25 cellular contexts compared by ENCODE assay signal in the genomic region with DNA sequence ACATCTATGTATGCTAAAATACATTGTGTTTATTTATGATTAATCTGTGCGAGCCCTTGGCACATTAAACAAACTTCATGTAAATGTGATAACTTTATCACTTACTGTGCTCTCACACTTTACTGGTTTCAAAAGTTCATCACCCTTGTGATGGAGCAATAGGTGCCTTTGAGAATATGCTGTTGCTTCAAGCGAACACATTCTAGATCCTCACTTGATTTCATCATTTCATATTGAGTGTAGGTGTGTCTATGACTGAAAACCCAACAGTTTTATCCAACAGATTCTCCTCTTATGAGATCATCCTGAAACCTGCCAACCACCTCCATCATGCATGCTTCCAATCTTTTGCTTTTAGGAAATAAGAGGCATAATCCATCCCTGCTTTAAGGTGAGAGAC.
"Had no signal": no experiment of that assay in that cellular context is flagged by ENCODE, and none has a peak within 500 bp of the region (broad histone marks: within the 10 kb centered on the region; RNA-seq: fewer than 3 reads in every experiment).

No MANE protein-coding gene starts in this region.

- H3K27ac Mint-ChIP-seq: dendritic cell treated with granulocyte-macrophage colony-stimulating factor and Interleukin-4, amounts not matched to agents 40 ng/mL and 50 ng/mL, for 4 days; effector memory CD8-positive, alpha-beta T cell; endodermal cell; mesothelial cell of epicardium; naive B cell had no signal

- H3K9me3 Mint-ChIP-seq: dendritic cell treated with granulocyte-macrophage colony-stimulating factor and Interleukin-4, amounts not matched to agents 40 ng/mL and 50 ng/mL, for 4 days; effector memory CD8-positive, alpha-beta T cell; naive B cell had no signal

- H3K4me1 ChIP-seq: colonic mucosa, esophagus squamous epithelium, gastrocnemius medialis, heart right ventricle, left lung, lower lobe of right lung had no signal

- H3K27me3 ChIP-seq: colonic mucosa, esophagus squamous epithelium, gastrocnemius medialis had no signal

- ATAC-seq: effector memory CD8-positive, alpha-beta T cell; esophagus mucosa; gastrocnemius medialis; heart right ventricle; left lung; left ventricle myocardium superior; lower lobe of right lung; mucosa of descending colon had no signal

- H3K4me1 Mint-ChIP-seq: endodermal cell, mesothelial cell of epicardium, naive B cell had no signal

- H3K36me3 ChIP-seq: colonic mucosa, esophagus squamous epithelium, gastrocnemius medialis, heart right ventricle, left lung, lower lobe of right lung had no signal

- H3K4me3 ChIP-seq: colonic mucosa, esophagus squamous epithelium, gastrocnemius medialis, heart right ventricle, left lung, lower lobe of right lung, mucosa of descending colon had no signal

- H3K27ac ChIP-seq: colonic mucosa, epithelial cell of prostate, esophagus squamous epithelium, gastrocnemius medialis, heart right ventricle, left lung, lower lobe of right lung had no signal

- H3K4me3 Mint-ChIP-seq: dendritic cell treated with granulocyte-macrophage colony-stimulating factor and Interleukin-4, amounts not matched to agents 40 ng/mL and 50 ng/mL, for 4 days; effector memory CD8-positive, alpha-beta T cell; endodermal cell; mesothelial cell of epicardium; naive B cell had no signal

- H3K9me3 ChIP-seq: colonic mucosa, esophagus squamous epithelium, gastrocnemius medialis, left lung, lower lobe of right lung, mucosa of descending colon had no signal

- H3K36me3 Mint-ChIP-seq: naive B cell had no signal

- DNase-seq: colonic mucosa; cortex of kidney; effector CD8-positive, alpha-beta T cell; effector memory CD8-positive, alpha-beta T cell; endodermal cell; erythroblast; esophagus squamous epithelium; foreskin fibroblast; foreskin melanocyte; gastrocnemius medialis; glutamatergic neuron; head of caudate nucleus; heart right ventricle; hippocampal formation; left cardiac atrium; left lung; left ventricle myocardium superior; lower lobe of right lung; mesenchymal stem cell; mucosa of descending colon; naive B cell had no signal
